In genomic region chr15:42548258-42549051, GRCh38 we compare ENCODE assay signal across 1 cellular context.
TF ChIP-seq lines count a peak whose summit lies in the region.

TSS of gene HAUS2 (plus strand) at chr15:42548838. CDS start at chr15:42548873, 35 bp downstream.
TSS of gene LRRC57 (minus strand) at chr15:42548793. CDS start at chr15:42548434, 359 bp downstream.

TF ChIP-seq in GM12878, 131 proteins besides CTCF, POLR2A, EP300 and RAD21 (continued from another document and continues in another):
- no peak for TF ChIP-seq ZBTB33 (IDR thresholded peaks at IDR 0.05)
- no peak for TF ChIP-seq HDAC2 (IDR thresholded peaks at IDR 0.05)
- no peak for TF ChIP-seq EZH2 (IDR thresholded peaks at IDR 0.05; ENCODE audit: borderline replicate concordance, control insufficient read depth, low read depth, low read length)
- no peak for TF ChIP-seq KDM1A (IDR thresholded peaks at IDR 0.05; ENCODE audit: borderline replicate concordance)
- TF ChIP-seq TAF1 (IDR thresholded peaks at IDR 0.05; ENCODE audit: borderline replicate concordance, low read depth, low read length) = peak; percentile 82; the same call in 1 of the 2 replicates
- no peak for TF ChIP-seq NFIC (IDR thresholded peaks at IDR 0.05; ENCODE audit: low read depth, low read length)
- no peak for TF ChIP-seq CUX1 (IDR thresholded peaks at IDR 0.05; ENCODE audit: insufficient replicate concordance, low read depth, low read length)
- TF ChIP-seq HSF1 (IDR thresholded peaks at IDR 0.05; ENCODE audit: low read depth, low read length) = no peak
- no peak; the same call in 1 of the 2 replicates for TF ChIP-seq ZBTB4 (CRISPR knock-in tag; IDR thresholded peaks at IDR 0.05)
- no peak for TF ChIP-seq CBX3 (IDR thresholded peaks at IDR 0.05; ENCODE audit: borderline replicate concordance, low read depth)
- peak; percentile 60; the same call in 1 of the 2 replicates for TF ChIP-seq PAX5 (IDR thresholded peaks at IDR 0.05; ENCODE audit: borderline replicate concordance, low read depth, low read length)
- peak; percentile 95 for TF ChIP-seq YY1 (IDR thresholded peaks at IDR 0.05; ENCODE audit: low read depth, low read length)
- TF ChIP-seq IKZF1 (conservative IDR thresholded peaks at IDR 0.05) = peak; percentile 92
- TF ChIP-seq ATF3 (IDR thresholded peaks at IDR 0.05; ENCODE audit: borderline replicate concordance, extremely low read depth, low read depth, low read length) = peak; percentile 71; the same call in 1 of the 2 replicates
- TF ChIP-seq SUZ12 (IDR thresholded peaks at IDR 0.05; ENCODE audit: unreplicated experiment) = no peak
- TF ChIP-seq ELK1 (IDR thresholded peaks at IDR 0.05; ENCODE audit: low read depth, low read length) = no peak
- no peak for TF ChIP-seq TCF3 (IDR thresholded peaks at IDR 0.05; ENCODE audit: borderline replicate concordance, insufficient read depth, low read depth, low read length)
- peak; percentile 46; the same call in 1 of the 2 replicates for TF ChIP-seq RUNX3 (IDR thresholded peaks at IDR 0.05; ENCODE audit: low read length)
- TF ChIP-seq USF2 (IDR thresholded peaks at IDR 0.05; ENCODE audit: borderline replicate concordance, low read depth, low read length) = no peak
- no peak for TF ChIP-seq NR2C2 (IDR thresholded peaks at IDR 0.05; ENCODE audit: borderline replicate concordance, control insufficient read depth, insufficient read length, low read depth)
- TF ChIP-seq BHLHE40 (IDR thresholded peaks at IDR 0.05; ENCODE audit: borderline replicate concordance in 1 of 2, low read depth in 2 of 2, low read length in 1 of 2) = peak in 1 of 2 experiments; percentile 70; a peak in 1 of 4 replicates
- no peak; the same call in 1 of the 2 replicates for TF ChIP-seq CBFB (IDR thresholded peaks at IDR 0.05; ENCODE audit: low read depth)
- 0 out of 2 replicates have a peak, but pooled peaks have one; percentile 40 for TF ChIP-seq NR2F1 (conservative IDR thresholded peaks at IDR 0.05)
- TF ChIP-seq ZSCAN29 (IDR thresholded peaks at IDR 0.05) = no peak
- TF ChIP-seq STAT1 (conservative IDR thresholded peaks at IDR 0.05) = no peak
- TF ChIP-seq IKZF2 (IDR thresholded peaks at IDR 0.05) = peak; percentile 52 to 71; a peak in 2 of 4 replicates
- no peak for TF ChIP-seq MYC (IDR thresholded peaks at IDR 0.05; ENCODE audit: insufficient read depth, insufficient read length, insufficient replicate concordance, low read length, severe bottlenecking)
- TF ChIP-seq ZBED1 (IDR thresholded peaks at IDR 0.05; ENCODE audit: borderline replicate concordance) = no peak
- peak; percentile 87 for TF ChIP-seq PML (IDR thresholded peaks at IDR 0.05; ENCODE audit: low read length)
- TF ChIP-seq CREM (IDR thresholded peaks at IDR 0.05; ENCODE audit: low read depth) = peak; percentile 99
- TF ChIP-seq BMI1 (IDR thresholded peaks at IDR 0.05; ENCODE audit: borderline replicate concordance) = no peak
- peak; percentile 49; the same call in 1 of the 3 replicates for TF ChIP-seq POU2F2 (IDR thresholded peaks at IDR 0.05; ENCODE audit: borderline replicate concordance, low read depth, low read length)
- no peak for TF ChIP-seq BCL11A (IDR thresholded peaks at IDR 0.05; ENCODE audit: low read depth, low read length)
- TF ChIP-seq MXI1 (IDR thresholded peaks at IDR 0.05; ENCODE audit: low read depth, low read length) = peak; percentile 93
- no peak for TF ChIP-seq CHD4 (IDR thresholded peaks at IDR 0.05)
- no peak for TF ChIP-seq RCOR1 (conservative IDR thresholded peaks at IDR 0.05; ENCODE audit: low read depth, low read length)
- TF ChIP-seq MEF2B (IDR thresholded peaks at IDR 0.05; ENCODE audit: partially characterized antibody, poor library complexity, severe bottlenecking) = no peak
- no peak; a peak in 1 of 4 replicates for TF ChIP-seq ETV6 (conservative IDR thresholded peaks at IDR 0.05 in 1 of 2, IDR thresholded peaks at IDR 0.05 in 1 of 2; ENCODE audit: borderline replicate concordance in 1 of 2, low read depth in 1 of 2)
- peak; percentile 60 for TF ChIP-seq MAX (IDR thresholded peaks at IDR 0.05; ENCODE audit: low read depth, low read length)
- no peak for TF ChIP-seq REST (IDR thresholded peaks at IDR 0.05; ENCODE audit: low read depth, low read length)
- peak; percentile 75 for TF ChIP-seq CHD2 (IDR thresholded peaks at IDR 0.05; ENCODE audit: borderline replicate concordance, low read depth, low read length)
- peak; percentile 69; the same call in 1 of the 2 replicates for TF ChIP-seq SMAD5 (IDR thresholded peaks at IDR 0.05; ENCODE audit: low read depth)
- TF ChIP-seq FOS (IDR thresholded peaks at IDR 0.05; ENCODE audit: borderline replicate concordance, extremely low read depth, insufficient read length) = no peak
- no peak for TF ChIP-seq ZNF217 (IDR thresholded peaks at IDR 0.05)
